Comparison of ENCODE assay signal across 8 cellular contexts in genomic region chr10:12130237-12130872, GRCh38. TPM values are rescaled to one million over a fixed set of nuclear protein-coding genes. Genes with fewer than 3 reads are reported as not detected.
DNase-seq lines count a peak whose midpoint lies in the region; ATAC-seq, FAIRE-seq and TF ChIP-seq lines count a peak whose summit lies in the region.

No MANE protein-coding gene starts in this region.

- H3K4me1 ChIP-seq in endothelial cell of umbilical vein (ENCODE audit: control insufficient read depth, extremely low read depth, insufficient read depth, low read length) (peaks cover 2% of the 10 kb centered on the region), thoracic aorta (ENCODE audit: control insufficient read depth in 1 of 2, low read depth in 2 of 2) (peaks cover 0 to 9% of the 10 kb centered on the region in 2 donors)

- TF ChIP-seq POLR2A in endothelial cell of umbilical vein (IDR thresholded peaks at IDR 0.05; ENCODE audit: low read depth, low read length): no peak

- TSS peak; percentile 31 for BruUV-seq in endothelial cell of umbilical vein (replicated peaks; lab: Mats Ljungman, UMichigan)

- H3K9me1 ChIP-seq in endothelial cell of umbilical vein (replicated peaks; ENCODE audit: control insufficient read depth, extremely low read depth, insufficient read depth, low read length): no peaks in the 10 kb centered on the region

- H3K4me1 Mint-ChIP-seq in WTC11: peaks cover 4% of the 10 kb centered on the region

- CTCF ChIA-PET in AG04449 (lab: Yijun Ruan, JAX): interaction anchor here (0.8 to 1.4 kb wide), 5 partner anchors 8 to 89 kb away, joined by 3 to 7 read pairs (median 4); no protein-coding TSS in a partner anchor
- CTCF ChIA-PET in WTC11 (lab: Charles Lee): interaction anchor here (0.8 to 1.0 kb wide), 4 partner anchors 9 to 252 kb away, joined by 3 to 5 read pairs (median 5); partner anchors contain the start of genes CDC123 and NUDT5
- CTCF ChIA-PET in endothelial cell of umbilical vein (lab: Charles Lee): interaction anchor here (0.6 to 1.2 kb wide), 5 partner anchors 9 to 969 kb away, joined by 3 to 6 read pairs (median 3); partner anchors contain the start of gene OPTN

- peak overlapping the region; percentile 83 for H3K4me2 ChIP-seq in endothelial cell of umbilical vein (ENCODE audit: insufficient read depth, low read length)

- H3K27me3 Mint-ChIP-seq in WTC11 (ENCODE audit: low read depth): no peaks in the 10 kb centered on the region

- H3K79me2 ChIP-seq in endothelial cell of umbilical vein (ENCODE audit: control insufficient read depth, insufficient read depth, low read length): peaks cover 2% of the 10 kb centered on the region

- dilution Hi-C loops in endothelial cell of umbilical vein (cut with MboI; ENCODE audit: extremely low pct_ligation_motif_present, low sequenced_read_pairs): no loop called here

- POLR2A ChIA-PET in AG04449 (lab: Yijun Ruan, JAX) (interaction anchor here (0.6 to 0.8 kb wide), 2 partner anchors 63 to 66 kb away, joined by 3 read pairs; partner anchors contain the start of genes CDC123 and NUDT5), WTC11 (lab: Charles Lee) (no interaction called here), endothelial cell of umbilical vein (lab: Charles Lee) (interaction anchor here (1.1 kb wide), 1 partner anchor 88 kb away, joined by 4 read pairs; the partner anchor contains the start of gene UPF2)

- H3K27ac ChIP-seq in endothelial cell of umbilical vein (ENCODE audit: insufficient read depth, low read depth, low read length): no peak overlapping the region
- peak overlapping the region; percentile 79 to 85 for H3K27ac ChIP-seq in thoracic aorta

- H3K27ac Mint-ChIP-seq in WTC11: no peak overlapping the region

- H3K4me3 ChIP-seq in AG04449 (ENCODE audit: low read depth, low read length) (peak overlapping the region; percentile 92), endothelial cell of umbilical vein (replicated peaks in 1 of 3; ENCODE audit: insufficient read depth in 1 of 3, low read depth in 1 of 3, low read length in 3 of 3) (peak overlapping the region; percentile 74 to 79 (median 78)), thoracic aorta (peak overlapping the region; percentile 98)

- H3K36me3 Mint-ChIP-seq in WTC11: peaks cover 8% of the 10 kb centered on the region

- ATAC-seq in HG02623 (IDR thresholded peaks at IDR 0.05; ENCODE audit: unreplicated experiment) (peak; percentile 27), WTC11 (peak; percentile 37), thoracic aorta (ENCODE audit: insufficient number of reproducible peaks, low FRiP score, low read depth) (no peak)

- H3K27me3 ChIP-seq in endothelial cell of umbilical vein (ENCODE audit: control insufficient read depth in 2 of 2, insufficient read depth in 2 of 2, low read length in 2 of 2) (no peaks in the 10 kb centered on the region), thoracic aorta (replicated peaks; ENCODE audit: insufficient read depth) (no peaks in the 10 kb centered on the region)

- peak overlapping the region; percentile 89 for H3K4me3 Mint-ChIP-seq in WTC11

- peak; percentile 74 for FAIRE-seq in endothelial cell of umbilical vein (lab: Jason Lieb, UNC)

- intact Hi-C loops in endothelial cell of umbilical vein (cut with micrococcal nuclease): loop anchor here (2.0 kb wide), 1 partner anchor 64 kb away; the partner anchor contains the start of gene NUDT5

- peak overlapping the region; percentile 63 for H2AFZ ChIP-seq in endothelial cell of umbilical vein (ENCODE audit: low read depth, low read length)

- H4K20me1 ChIP-seq in endothelial cell of umbilical vein (replicated peaks; ENCODE audit: control insufficient read depth, extremely low read depth, insufficient read depth, low read length): no peaks in the 10 kb centered on the region

- H3K9me3 ChIP-seq in endothelial cell of umbilical vein (replicated peaks; ENCODE audit: control insufficient read depth, insufficient read depth, low read length) (no peaks in the 10 kb centered on the region), thoracic aorta (no peaks in the 10 kb centered on the region)

- peak overlapping the region; percentile 82 for H3K9ac ChIP-seq in endothelial cell of umbilical vein (replicated peaks; ENCODE audit: extremely low read depth, insufficient read depth, low read length)

- H3K9me3 Mint-ChIP-seq in WTC11: no peaks in the 10 kb centered on the region

- DNase-seq in AG04449 (ENCODE audit: low read depth, low spot score) (no peak), GM10266 (ENCODE audit: extremely low spot score) (peak; percentile 70), NCI-H1694 treated with DMSO at 0.1 percent for 48 hours (lab: John Stamatoyannopoulos, UW) (peak; percentile 21), WTC11 (ENCODE audit: low spot score) (peak; percentile 17), endothelial cell of umbilical vein (ENCODE audit: low read depth, low spot score) (peak; percentile 73), midbrain (lab: John Stamatoyannopoulos, UW) (peak; percentile 53), thoracic aorta (ENCODE audit: low spot score) (no peak)

- TF ChIP-seq CTCF in AG04449 (IDR thresholded peaks at IDR 0.05; ENCODE audit: insufficient read depth, low read length, missing control alignments): peak; percentile 71
- peak; percentile 53 for TF ChIP-seq CTCF in GM10266 (IDR thresholded peaks at IDR 0.05; ENCODE audit: control insufficient read depth, insufficient read depth, low read depth, missing control alignments)
- TF ChIP-seq CTCF in WTC11 (IDR thresholded peaks at IDR 0.05): peak; percentile 13; the same call in 1 of the 2 replicates
- TF ChIP-seq CTCF in endothelial cell of umbilical vein (IDR thresholded peaks at IDR 0.05; ENCODE audit: extremely low read depth in 1 of 2, insufficient read depth in 1 of 2, low read depth in 1 of 2, low read length in 2 of 2): peak; percentile 44 to 62
- peak; percentile 44 for TF ChIP-seq CTCF in thoracic aorta (IDR thresholded peaks at IDR 0.05)

- H3K36me3 ChIP-seq in endothelial cell of umbilical vein (ENCODE audit: control insufficient read depth in 2 of 2, extremely low read depth in 1 of 2, insufficient read depth in 2 of 2, low read length in 2 of 2) (no peaks in the 10 kb centered on the region), thoracic aorta (no peaks in the 10 kb centered on the region)

TF ChIP-seq in WTC11, 78 proteins besides CTCF, POLR2A, EP300 and RAD21:
- TF ChIP-seq FOXK1 (CRISPR knock-in tag; IDR thresholded peaks at IDR 0.05) (no peak), MYBL2 (CRISPR knock-in tag; IDR thresholded peaks at IDR 0.05) (no peak), HMGXB4 (CRISPR knock-in tag; IDR thresholded peaks at IDR 0.05) (0 out of 2 replicates have a peak, but pooled peaks have one; percentile 3)

TF ChIP-seq in endothelial cell of umbilical vein, 7 proteins besides CTCF, POLR2A, EP300 and RAD21:
- TF ChIP-seq MYC (IDR thresholded peaks at IDR 0.05; ENCODE audit: low read depth, low read length) (no peak), JUN (IDR thresholded peaks at IDR 0.05; ENCODE audit: borderline replicate concordance, insufficient read depth, insufficient read length, low read depth) (no peak), GATA2 (IDR thresholded peaks at IDR 0.05; ENCODE audit: insufficient read depth, insufficient read length, low read depth, low read length) (no peak), POLR2AphosphoS5 (IDR thresholded peaks at IDR 0.05; ENCODE audit: insufficient read depth, low read depth, low read length) (no peak), MAX (IDR thresholded peaks at IDR 0.05; ENCODE audit: insufficient read depth, insufficient read length) (no peak), FOS (IDR thresholded peaks at IDR 0.05; ENCODE audit: borderline replicate concordance, insufficient read depth, low read length) (no peak), EZH2 (IDR thresholded peaks at IDR 0.05; ENCODE audit: borderline replicate concordance, low read depth, low read length, severe bottlenecking) (no peak)

RNA-seq across cellular contexts. Expression of gene SEC61A2, which starts 0.9 kb away (rescaled TPM):
- total RNA-seq in WTC11 (2021) (14.5 to 19.0 TPM (median 16.3 TPM) in 3 replicates), endothelial cell of umbilical vein (7.3 and 9.5 TPM in 2 replicates), thoracic aorta (10 to 100 TPM in 1 of 2 donors, 1 to 10 TPM in 1; 3.5 to 15.4 TPM)
- polyA plus RNA-seq in endothelial cell of umbilical vein: 7.2 and 7.5 TPM in 2 replicates
- polyA plus RNA-seq in endothelial cell of umbilical vein (2011; cell fraction: cytosol; rRNA removed): 4.4 and 5.0 TPM in 2 replicates
- 24.3 and 27.9 TPM in 2 replicates for polyA plus RNA-seq in endothelial cell of umbilical vein (2011; cell fraction: nucleus; rRNA removed)
- 6.6 and 8.7 TPM in 2 replicates for polyA plus RNA-seq in endothelial cell of umbilical vein (2012)
- polyA minus RNA-seq in endothelial cell of umbilical vein: 8.5 and 15.0 TPM in 2 replicates
- polyA minus RNA-seq in endothelial cell of umbilical vein (2011; cell fraction: cytosol; rRNA and poly(A)+ RNA removed): 3.6 TPM
- 12.2 and 19.4 TPM in 2 replicates for polyA minus RNA-seq in endothelial cell of umbilical vein (2011; cell fraction: nucleus; rRNA and poly(A)+ RNA removed)

Comparison
In these comparisons a context has a peak if more than half of its experiments do, and no peak if none do; other contexts are left out.
1. DNase-seq: peak in GM10266 (single experiment), NCI-H1694 treated with DMSO at 0.1 percent for 48 hours (single experiment), WTC11 (single experiment), endothelial cell of umbilical vein (single experiment) and midbrain (single experiment); none in AG04449 (single experiment) and thoracic aorta (single experiment).
2. CTCF ChIP-seq: peak in every context shown above with its lines; median percentile 71 in AG04449; 53 in GM10266; 53 in endothelial cell of umbilical vein; 44 in thoracic aorta; 13 in WTC11.
3. Peak in every context shown above with its lines, with median percentiles within 50 percentile points of each other: H3K4me3 ChIP-seq.